15 cellular contexts compared by ENCODE assay signal in genomic region chr1:53733975-53734649, GRCh38. TPM values are rescaled to one million over a fixed set of nuclear protein-coding genes. Genes with fewer than 3 reads are reported as not detected.
DNase-seq lines count a peak whose midpoint lies in the region; ATAC-seq and TF ChIP-seq lines count a peak whose summit lies in the region.
"Had no signal": no experiment of that assay in that cellular context is flagged by ENCODE, and none has a peak within 500 bp of the region (broad histone marks: within the 10 kb centered on the region; RNA-seq: fewer than 3 reads in every experiment).

No MANE protein-coding gene starts in this region.

- peaks cover 6% of the 10 kb centered on the region for H3K36me3 Mint-ChIP-seq in HFFc6 (ENCODE audit: low read depth)
- no peaks in the 10 kb centered on the region for H3K36me3 Mint-ChIP-seq in activated naive CD4-positive, alpha-beta T cell treated with anti-CD3 and anti-CD28 coated beads, Interleukin-2, amount 50 U/mL, for 72 hours
- H3K36me3 Mint-ChIP-seq: activated CD8-positive, alpha-beta memory T cell treated with anti-CD3 and anti-CD28 coated beads, Interleukin-2, amount 10 ng/mL, durations not matched to agents 7 days and 5 days; activated naive CD4-positive, alpha-beta T cell treated with anti-CD3 and anti-CD28 coated beads, Interleukin-2, amount 50 U/mL, for 24 hours had no signal

- peaks cover 2% of the 10 kb centered on the region; the same call in 1 of the 2 replicates for H3K27me3 Mint-ChIP-seq in HFFc6 (ENCODE audit: insufficient read depth)

- DNase-seq in AG04450 (ENCODE audit: low read depth, low spot score) = no peak
- peak; percentile 86 for DNase-seq in HFFc6
- peak; percentile 67 for DNase-seq in adipocyte (ENCODE audit: low read depth)
- peak; percentile 24 for DNase-seq in kidney glomerular epithelial cell (lab: John Stamatoyannopoulos, UW)
- no peak for DNase-seq in activated naive CD4-positive, alpha-beta T cell treated with anti-CD3 and anti-CD28 coated beads, Interleukin-2, amount 50 U/mL, for 72 hours (ENCODE audit: low spot score in 2 of 2)
- no peak for DNase-seq in stimulated activated CD4-positive, alpha-beta T cell treated with anti-CD3 and anti-CD28 coated beads, Interleukin-4, amount 100 ng/mL, for 4 hours
- DNase-seq in activated naive CD4-positive, alpha-beta T cell treated with anti-CD3 and anti-CD28 coated beads, Interleukin-2, amount 50 U/mL, for 16 hours = no peak
- no peak for DNase-seq in activated CD8-positive, alpha-beta memory T cell treated with anti-CD3 and anti-CD28 coated beads, Interleukin-2, amount 50 U/mL, for 4 hours
- DNase-seq: activated CD8-positive, alpha-beta memory T cell treated with anti-CD3 and anti-CD28 coated beads, Interleukin-2, amount 10 ng/mL, durations not matched to agents 7 days and 5 days; BE2C; DND-41; stimulated activated CD4-positive, alpha-beta T cell treated with anti-CD3 and anti-CD28 coated beads, Interleukin-12 subunit alpha, Interleukin-12 subunit beta, amount 100 ng/mL, for 4 hours; upper lobe of left lung had no signal

- H3K27me3 ChIP-seq in AG04450 (ENCODE audit: control insufficient read depth, insufficient read depth, low read length) = no peaks in the 10 kb centered on the region
- no peaks in the 10 kb centered on the region for H3K27me3 ChIP-seq in adipocyte (replicated peaks; ENCODE audit: control insufficient read depth, insufficient read depth, low read length)

- no peak overlapping the region for H3K9ac ChIP-seq in adipocyte (ENCODE audit: low read length)

- TF ChIP-seq CTCF in AG04450 (IDR thresholded peaks at IDR 0.05; ENCODE audit: low read depth, low read length) = no peak
- peak; percentile 15; the same call in 1 of the 2 replicates for TF ChIP-seq CTCF in HFFc6 (IDR thresholded peaks at IDR 0.05)

- H3K4me3 Mint-ChIP-seq in HFFc6 = peak overlapping the region; percentile 84
- H3K4me3 Mint-ChIP-seq: activated CD8-positive, alpha-beta memory T cell treated with anti-CD3 and anti-CD28 coated beads, Interleukin-2, amount 10 ng/mL, durations not matched to agents 7 days and 5 days; activated naive CD4-positive, alpha-beta T cell treated with anti-CD3 and anti-CD28 coated beads, Interleukin-2, amount 50 U/mL, for 24 hours had no signal

- peaks cover 51% of the 10 kb centered on the region for H3K4me1 Mint-ChIP-seq in HFFc6 (ENCODE audit: low read depth)
- H3K4me1 Mint-ChIP-seq: activated CD8-positive, alpha-beta memory T cell treated with anti-CD3 and anti-CD28 coated beads, Interleukin-2, amount 10 ng/mL, durations not matched to agents 7 days and 5 days; activated naive CD4-positive, alpha-beta T cell treated with anti-CD3 and anti-CD28 coated beads, Interleukin-2, amount 50 U/mL, for 24 hours had no signal

- no peak overlapping the region for H3K4me3 ChIP-seq in AG04450 (ENCODE audit: low read depth, low read length)
- H3K4me3 ChIP-seq in adipocyte (ENCODE audit: low read length) = no peak overlapping the region
- H3K4me3 ChIP-seq: upper lobe of left lung had no signal

- no peaks in the 10 kb centered on the region for H3K9me3 Mint-ChIP-seq in HFFc6
- H3K9me3 Mint-ChIP-seq in activated naive CD4-positive, alpha-beta T cell treated with anti-CD3 and anti-CD28 coated beads, Interleukin-2, amount 50 U/mL, for 72 hours = no peaks in the 10 kb centered on the region
- H3K9me3 Mint-ChIP-seq: activated naive CD4-positive, alpha-beta T cell treated with anti-CD3 and anti-CD28 coated beads, Interleukin-2, amount 50 U/mL, for 24 hours had no signal

- POLR2A ChIA-PET in AG04450 (lab: Yijun Ruan, JAX) = interaction anchor here (0.6 to 0.9 kb wide), 3 partner anchors 13 to 558 kb away, joined by 3 read pairs; no protein-coding TSS in a partner anchor

- peaks cover 48% of the 10 kb centered on the region for H3K4me1 ChIP-seq in adipocyte (ENCODE audit: control insufficient read depth, insufficient read depth, low read length)
- H3K4me1 ChIP-seq: BE2C had no signal

- peak overlapping the region; percentile 97 for H3K27ac Mint-ChIP-seq in HFFc6
- no peak overlapping the region for H3K27ac Mint-ChIP-seq in activated naive CD4-positive, alpha-beta T cell treated with anti-CD3 and anti-CD28 coated beads, Interleukin-2, amount 50 U/mL, for 72 hours
- H3K27ac Mint-ChIP-seq: activated CD8-positive, alpha-beta memory T cell treated with anti-CD3 and anti-CD28 coated beads, Interleukin-2, amount 10 ng/mL, durations not matched to agents 7 days and 5 days; activated naive CD4-positive, alpha-beta T cell treated with anti-CD3 and anti-CD28 coated beads, Interleukin-2, amount 50 U/mL, for 24 hours had no signal

- CTCF ChIA-PET in AG04450 (lab: Charles Lee) = interaction anchor here (1.4 to 1.8 kb wide), 2 partner anchors 20 to 248 kb away, joined by 4 read pairs; no protein-coding TSS in a partner anchor

- no peak for ATAC-seq in activated naive CD4-positive, alpha-beta T cell treated with anti-CD3 and anti-CD28 coated beads, Interleukin-2, amount 50 U/mL, for 72 hours
- ATAC-seq: activated CD8-positive, alpha-beta memory T cell treated with anti-CD3 and anti-CD28 coated beads, Interleukin-2, amount 10 ng/mL, durations not matched to agents 7 days and 5 days; Right ventricle myocardium inferior had no signal

- H3K27ac ChIP-seq in AG04450 (ENCODE audit: low read depth, low read length) = peak overlapping the region; percentile 95
- H3K27ac ChIP-seq: upper lobe of left lung had no signal

- H3K9me3 ChIP-seq in AG04450 (ENCODE audit: control insufficient read depth, insufficient read depth, low read length) (no peaks in the 10 kb centered on the region; the same call in 1 of the 2 replicates), adipocyte (ENCODE audit: control insufficient read depth, low read length) (no peaks in the 10 kb centered on the region)
- H3K9me3 ChIP-seq: BE2C, upper lobe of left lung had no signal

- H3K36me3 ChIP-seq in adipocyte (ENCODE audit: control insufficient read depth, insufficient read depth, low read length, severe bottlenecking) = no peaks in the 10 kb centered on the region
- H3K36me3 ChIP-seq: BE2C, upper lobe of left lung had no signal

RNA-seq across cellular contexts. Expression of gene GLIS1, which starts 4.9 kb away (rescaled TPM):
- polyA plus RNA-seq in AG04450 (2011; rRNA removed) = 0.77 and 1.3 TPM in 2 replicates
- polyA minus RNA-seq in AG04450 (2011; rRNA and poly(A)+ RNA removed) = 0.87 and 1.1 TPM in 2 replicates
- total RNA-seq in HFFc6 (2021; fragmentation: NEBNext Ultra II Directional; extraction: Animal tissue kit (Norgen Biotek cat#: 25700)) = 1 to 10 TPM; 1.1 to 1.9 (median 1.2) TPM
- total RNA-seq in activated naive CD4-positive, alpha-beta T cell treated with anti-CD3 and anti-CD28 coated beads, Interleukin-2, amount 50 U/mL, for 72 hours = not detected
- total RNA-seq: activated CD8-positive, alpha-beta memory T cell treated with anti-CD3 and anti-CD28 coated beads, Interleukin-2, amount 10 ng/mL, durations not matched to agents 7 days and 5 days; Right ventricle myocardium inferior had no signal

Comparison
In these comparisons a context has a peak if more than half of its experiments do, and no peak if none do; other contexts are left out.
1. DNase-seq: peak in HFFc6 (single experiment), adipocyte (single experiment) and kidney glomerular epithelial cell (single experiment); none in AG04450 (single experiment), activated naive CD4-positive, alpha-beta T cell treated with anti-CD3 and anti-CD28 coated beads, Interleukin-2, amount 50 U/mL, for 72 hours (0 of 2), stimulated activated CD4-positive, alpha-beta T cell treated with anti-CD3 and anti-CD28 coated beads, Interleukin-4, amount 100 ng/mL, for 4 hours (0 of 2), activated naive CD4-positive, alpha-beta T cell treated with anti-CD3 and anti-CD28 coated beads, Interleukin-2, amount 50 U/mL, for 16 hours (single experiment) and activated CD8-positive, alpha-beta memory T cell treated with anti-CD3 and anti-CD28 coated beads, Interleukin-2, amount 50 U/mL, for 4 hours (single experiment).